8 cellular contexts compared by ENCODE assay signal in genomic region chr1:202539166-202539574, GRCh38.
A peak's percentile ranks its signal among the peaks of the same experiment; 100 is the strongest.
DNase-seq lines count a peak whose midpoint lies in the region; ATAC-seq, FAIRE-seq and TF ChIP-seq lines count a peak whose summit lies in the region.
"Not testable (repeated sequence)": the region's sequence is repeated elsewhere in the genome, so short reads cannot be mapped to it uniquely, and the experiment has no call there.

No MANE protein-coding gene starts in this region.

- not testable (repeated sequence) for TF ChIP-seq POLR2A in gastrocnemius medialis (IDR thresholded peaks at IDR 0.05)

- intact Hi-C loops in right cardiac atrium (cut with DNase I); mucosa of descending colon (cut with DNase I, micrococcal nuclease); gastrocnemius medialis (cut with DNase I; ENCODE audit: low total_unique reads); aorta (cut with DNase I): not testable (repeated sequence)

- H3K9me3 Mint-ChIP-seq in astrocyte (ENCODE audit: unreplicated experiment), result not testable (repeated sequence)

- ATAC-seq in right cardiac atrium (peak; percentile 38 to 50), mucosa of descending colon (peak; percentile 73), aorta (ENCODE audit: low FRiP score) (peak; percentile 79)
- not testable (repeated sequence) for ATAC-seq in gastrocnemius medialis

- not testable (repeated sequence) for H3K27me3 Mint-ChIP-seq in astrocyte (ENCODE audit: low read depth, unreplicated experiment)

- 11% methylated on average over 5 of the region's 5 CpGs for WGBS in right cardiac atrium
- 1 to 4% methylated on average over 5 of the region's 5 CpGs for WGBS in aorta, 2 donors

- in situ Hi-C loops in G401 (cut with HindIII; ENCODE audit: low sequenced_read_pairs); gastrocnemius medialis (cut with MboI; ENCODE audit: low sequenced_read_pairs in 4 of 4): not testable (repeated sequence)

- H3K36me3 Mint-ChIP-seq in astrocyte (ENCODE audit: low read depth, unreplicated experiment), result not testable (repeated sequence)

- DNase-seq in G401 (ENCODE audit: low spot score) (peak; percentile 13), NCI-H226 (peak; percentile 54), astrocyte (ENCODE audit: low read depth) (peak; percentile 76), mucosa of descending colon (peak in 1 of 3 donors; percentile 52), gastrocnemius medialis (peak in 1 of 2 donors; percentile 21), aorta (peak in 1 of 2 donors; percentile 71)
- DNase-seq in epithelial cell of prostate (ENCODE audit: low read depth, low spot score); right cardiac atrium: not testable (repeated sequence)

- H3K27ac ChIP-seq in astrocyte (ENCODE audit: low read depth, low read length), result not testable (repeated sequence)
- H3K27ac ChIP-seq in epithelial cell of prostate, result peak overlapping the region; percentile 45
- H3K27ac ChIP-seq in right cardiac atrium (ENCODE audit: low read length), result peak overlapping the region; percentile 16
- H3K27ac ChIP-seq in gastrocnemius medialis, result peak overlapping the region; percentile 62 to 75 (median 67)
- H3K27ac ChIP-seq in aorta (ENCODE audit: low read depth in 1 of 2, low read length in 2 of 2), result peak overlapping the region; percentile 95 to 97

- TF ChIP-seq CTCF in astrocyte (IDR thresholded peaks at IDR 0.05; ENCODE audit: insufficient read depth, low read depth, low read length); mucosa of descending colon (IDR thresholded peaks at IDR 0.05); gastrocnemius medialis (IDR thresholded peaks at IDR 0.05 in 4 of 5, conservative IDR thresholded peaks at IDR 0.05 in 1 of 5): not testable (repeated sequence)

- not testable (repeated sequence) for H3K9me3 ChIP-seq in astrocyte (ENCODE audit: insufficient read depth, low read depth, low read length); right cardiac atrium (ENCODE audit: control insufficient read depth, low read length); mucosa of descending colon; gastrocnemius medialis; aorta (ENCODE audit: control insufficient read depth, low read length)

- FAIRE-seq in astrocyte (lab: Jason Lieb, UNC), result not testable (repeated sequence)

- H3K27me3 ChIP-seq in astrocyte (ENCODE audit: insufficient read depth, low read length); right cardiac atrium (ENCODE audit: control insufficient read depth, insufficient read depth); gastrocnemius medialis; aorta (ENCODE audit: control insufficient read depth in 1 of 2, insufficient read depth in 2 of 2, low read length in 1 of 2): not testable (repeated sequence)

- H3K9ac ChIP-seq in astrocyte (ENCODE audit: low read length), result peak overlapping the region; percentile 39

- peak overlapping the region; percentile 76 for H3K4me2 ChIP-seq in astrocyte (ENCODE audit: low read length)

- H2AFZ ChIP-seq in astrocyte (ENCODE audit: low read depth, low read length), result not testable (repeated sequence)

- not testable (repeated sequence) for H3K79me2 ChIP-seq in astrocyte (ENCODE audit: insufficient read depth, low read length)

- H3K36me3 ChIP-seq in astrocyte (ENCODE audit: insufficient read depth, low read length); mucosa of descending colon (ENCODE audit: low read depth); gastrocnemius medialis; aorta (ENCODE audit: control insufficient read depth in 1 of 2, insufficient read depth in 2 of 2, low read length in 1 of 2): not testable (repeated sequence)

- H3K4me1 ChIP-seq in astrocyte (ENCODE audit: insufficient read depth, low read length), result peaks cover 12% of the 10 kb centered on the region
- not testable (repeated sequence) for H3K4me1 ChIP-seq in right cardiac atrium (ENCODE audit: control insufficient read depth, insufficient read depth, low read length); mucosa of descending colon (ENCODE audit: low read depth); aorta (ENCODE audit: control insufficient read depth in 1 of 2, insufficient read depth in 2 of 2, low read length in 2 of 2)
- H3K4me1 ChIP-seq in gastrocnemius medialis, result peaks cover 41 to 58% of the 10 kb centered on the region in 2 donors

- H3K4me3 ChIP-seq in astrocyte (ENCODE audit: insufficient read depth, low read depth, low read length) (peak overlapping the region; percentile 16), gastrocnemius medialis (peak overlapping the region in 2 of 4 donors; percentile 31 to 38), aorta (ENCODE audit: low read length in 2 of 2) (peak overlapping the region; percentile 94 to 100)
- not testable (repeated sequence) for H3K4me3 ChIP-seq in right cardiac atrium (ENCODE audit: low read length); mucosa of descending colon

- not testable (repeated sequence) for H3K4me3 Mint-ChIP-seq in astrocyte (ENCODE audit: unreplicated experiment)

- H3K27ac Mint-ChIP-seq in astrocyte (ENCODE audit: unreplicated experiment), result peak overlapping the region; percentile 84

- H4K20me1 ChIP-seq in astrocyte (ENCODE audit: insufficient read depth, low read length), result not testable (repeated sequence)

- peaks cover 21% of the 10 kb centered on the region for H3K4me1 Mint-ChIP-seq in astrocyte (ENCODE audit: low read depth, unreplicated experiment)
